ENCODE assay signal across 8 cellular contexts in the genomic region with DNA sequence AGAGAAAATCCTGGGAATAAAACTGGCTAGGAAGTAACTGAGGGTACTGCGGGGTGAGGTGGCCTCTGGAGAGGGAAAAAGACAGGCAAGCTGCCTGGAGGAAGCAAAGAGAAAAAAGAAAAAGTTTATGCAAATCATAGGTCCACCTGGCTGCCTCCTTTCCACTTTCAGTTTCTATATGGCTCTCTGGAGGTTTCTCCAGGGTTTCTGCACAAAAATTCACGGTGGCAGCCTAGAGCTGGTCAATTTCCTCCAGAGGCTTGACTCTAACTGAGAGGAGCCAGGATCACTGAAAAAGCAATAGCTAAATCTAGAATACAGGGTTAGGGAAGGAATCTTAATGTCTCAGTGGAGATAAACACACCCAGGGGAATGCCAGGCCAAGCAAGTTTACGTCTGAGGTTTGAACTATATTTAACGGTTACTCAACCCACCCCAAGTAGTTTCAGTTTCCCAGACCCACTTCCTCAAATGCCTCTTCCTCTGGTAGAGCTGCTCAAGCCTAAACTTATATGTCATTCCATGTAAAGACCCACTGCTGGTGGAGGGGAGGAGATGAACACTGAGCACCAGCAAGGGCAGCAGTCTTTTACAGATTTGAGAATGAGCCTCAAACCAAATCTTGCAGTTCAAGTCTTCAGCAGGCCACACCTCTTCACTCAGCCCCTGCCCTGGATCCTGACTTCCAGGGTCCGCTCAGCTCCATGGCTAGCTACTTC. TPM values are rescaled to one million over a fixed set of nuclear protein-coding genes. Genes with fewer than 3 reads are reported as not detected.
DNase-seq lines count a peak whose midpoint lies in the region; ATAC-seq and TF ChIP-seq lines count a peak whose summit lies in the region.

No MANE protein-coding gene starts in this region.

- H3K36me3 ChIP-seq in DND-41 (ENCODE audit: insufficient read depth, low read length), result peaks cover 4% of the 10 kb centered on the region
- H3K36me3 ChIP-seq in esophagus squamous epithelium, result no peaks in the 10 kb centered on the region
- H3K36me3 ChIP-seq in prostate gland, result no peaks in the 10 kb centered on the region

- peak overlapping the region; percentile 53 for H3K9ac ChIP-seq in DND-41 (ENCODE audit: low read depth, low read length)

- H3K4me1 ChIP-seq in DND-41 (ENCODE audit: insufficient read depth, low read length), result peaks cover 68% of the 10 kb centered on the region
- peaks cover 21 to 68% (median 32%) of the 10 kb centered on the region in 3 donors for H3K4me1 ChIP-seq in esophagus squamous epithelium
- H3K4me1 ChIP-seq in prostate gland (replicated peaks), result no peaks in the 10 kb centered on the region

- 5 to 12% methylated on average over 4 to 5 of the region's 5 CpGs for WGBS in esophagus squamous epithelium, 2 donors
- WGBS in prostate gland, result 50% methylated on average over 5 of the region's 5 CpGs

- H3K4me2 ChIP-seq in DND-41 (ENCODE audit: insufficient read depth, low read length), result peak overlapping the region; percentile 92

- H3K4me3 ChIP-seq in DND-41 (ENCODE audit: low read depth in 1 of 2, low read length in 2 of 2) (peak overlapping the region; percentile 13 to 62; a peak in 3 of 4 replicates), esophagus squamous epithelium (peak overlapping the region; percentile 13 to 54 (median 30)), prostate gland (peak overlapping the region in 1 of 2 donors; percentile 14)

- no peaks in the 10 kb centered on the region for H3K27me3 ChIP-seq in DND-41 (ENCODE audit: insufficient read depth, low read length, poor library complexity)
- H3K27me3 ChIP-seq in esophagus squamous epithelium, result no peaks in the 10 kb centered on the region
- no peaks in the 10 kb centered on the region for H3K27me3 ChIP-seq in prostate gland (replicated peaks; ENCODE audit: insufficient read depth)

- no peak for TF ChIP-seq POLR2A in esophagus squamous epithelium (IDR thresholded peaks at IDR 0.05)
- no peak for TF ChIP-seq POLR2A in prostate gland (IDR thresholded peaks at IDR 0.05)

- peaks cover 10% of the 10 kb centered on the region; the same call in 1 of the 2 replicates for H4K20me1 ChIP-seq in DND-41 (ENCODE audit: insufficient read depth, low read length)

- H3K27ac ChIP-seq in DND-41 (ENCODE audit: low read length) (peak overlapping the region; percentile 91), esophagus squamous epithelium (peak overlapping the region; percentile 68 to 86 (median 82)), prostate gland (peak overlapping the region; percentile 60 to 64)

- intact Hi-C loops in esophagus squamous epithelium (cut with DNase I) (no loop called here), prostate gland (cut with DNase I) (no loop called here)

- H3K9me3 ChIP-seq in DND-41 (ENCODE audit: insufficient read depth, low read length, severe bottlenecking) (no peaks in the 10 kb centered on the region), esophagus squamous epithelium (no peaks in the 10 kb centered on the region), prostate gland (no peaks in the 10 kb centered on the region)

- ATAC-seq in DND-41 (ENCODE audit: insufficient read depth, low read depth), result peak; percentile 79
- ATAC-seq in GM19438 (IDR thresholded peaks at IDR 0.05; ENCODE audit: low read depth, unreplicated experiment), result peak; percentile 67
- ATAC-seq in HG03457 (IDR thresholded peaks at IDR 0.05; ENCODE audit: unreplicated experiment), result peak; percentile 50

- H3K79me2 ChIP-seq in DND-41 (ENCODE audit: insufficient read depth, low read length), result peaks cover 83% of the 10 kb centered on the region

- TF ChIP-seq CTCF in DND-41 (IDR thresholded peaks at IDR 0.05; ENCODE audit: borderline replicate concordance, extremely low read depth, low read length, poor library complexity, severe bottlenecking) (no peak), esophagus squamous epithelium (IDR thresholded peaks at IDR 0.05) (no peak), prostate gland (IDR thresholded peaks at IDR 0.05) (no peak)

- H2AFZ ChIP-seq in DND-41 (ENCODE audit: low read depth, low read length), result peak overlapping the region; percentile 73

- DNase-seq in DND-41 (peak; percentile 67), UCSD-AML1 (lab: John Stamatoyannopoulos, UW; ENCODE audit: unreplicated experiment) (peak; percentile 39), esophagus squamous epithelium (lab: John Stamatoyannopoulos, UW) (no peak), prostate gland (ENCODE audit: low spot score) (no peak), NCI-H748 (lab: John Stamatoyannopoulos, UW; ENCODE audit: unreplicated experiment) (no peak), GM19240 (ENCODE audit: insufficient read length, low spot score) (no peak)

RNA-seq across cellular contexts. Expression of gene LYSMD2, which starts 5.7 kb away (rescaled TPM):
- total RNA-seq in esophagus squamous epithelium, result 10 to 100 TPM; 11.0 to 15.0 (median 12.9) TPM
- total RNA-seq in prostate gland, result 10 to 100 TPM; 15.0 to 29.9 TPM

RNA-seq across cellular contexts. Expression of gene TMOD2, which starts 19.7 kb away (rescaled TPM):
- total RNA-seq in esophagus squamous epithelium (1 to 10 TPM; 3.4 to 9.0 (median 4.8) TPM), prostate gland (1 to 10 TPM; 2.4 to 8.9 TPM)

RNA-seq across cellular contexts. Expression of gene SCG3, which starts 50.4 kb away (rescaled TPM):
- total RNA-seq in esophagus squamous epithelium, result under 1 TPM in 1 of 4 donors, not detected in 3; 0.38 TPM
- total RNA-seq in prostate gland, result 1 to 10 TPM in 1 of 2 donors, under 1 TPM in 1; 0.23 to 2.0 TPM

Comparison
In these comparisons a context has a peak if more than half of its experiments do, and no peak if none do; other contexts are left out.
1. DNase-seq: peak in DND-41 (single experiment) and UCSD-AML1 (single experiment); none in esophagus squamous epithelium (single experiment), prostate gland (single experiment), NCI-H748 (single experiment) and GM19240 (single experiment).
2. Peak in every context shown above with its lines, with median percentiles within 50 percentile points of each other: ATAC-seq and H3K27ac ChIP-seq.